Comparison of ENCODE assay signal across 15 cellular contexts in genomic region chr4:36402008-36402758, GRCh38.
"Had no signal": no experiment of that assay in that cellular context is flagged by ENCODE, and none has a peak within 500 bp of the region (broad histone marks: within the 10 kb centered on the region; RNA-seq: fewer than 3 reads in every experiment).

No MANE protein-coding gene starts in this region.

- H3K27ac Mint-ChIP-seq: immature natural killer cell, nephron, progenitor cell of endocrine pancreas had no signal

- H3K4me3 ChIP-seq: cardiac muscle cell, heart left ventricle, right atrium auricular region, SJSA1, tibial artery had no signal

- DNase-seq: activated CD8-positive, alpha-beta memory T cell treated with anti-CD3 and anti-CD28 coated beads, Interleukin-2, amount 50 U/mL, for 48 hours; activated gamma-delta T cell; heart left ventricle; immature natural killer cell; mesendoderm; occipital lobe; tibial artery had no signal

- H3K27me3 Mint-ChIP-seq: progenitor cell of endocrine pancreas had no signal

- ATAC-seq: activated CD4-positive, CD25-positive, alpha-beta regulatory T cell treated with anti-CD3 and anti-CD28 coated beads, Interleukin-2, amount 50 U/mL, for 24 hours; heart left ventricle had no signal

- H3K36me3 Mint-ChIP-seq: immature natural killer cell had no signal

- H3K36me3 ChIP-seq: cardiac muscle cell, heart left ventricle, right atrium auricular region, SJSA1, tibial artery had no signal

- H3K4me1 ChIP-seq: right atrium auricular region, SJSA1, tibial artery had no signal

- FAIRE-seq: frontal cortex, urothelium cell line had no signal

- H3K4me1 Mint-ChIP-seq: immature natural killer cell, nephron had no signal

- H3K27me3 ChIP-seq: cardiac muscle cell, heart left ventricle, right atrium auricular region, SJSA1, tibial artery had no signal

- H3K4me3 Mint-ChIP-seq: immature natural killer cell, nephron had no signal

- H3K9me3 Mint-ChIP-seq: immature natural killer cell, nephron had no signal

- H3K27ac ChIP-seq: cardiac muscle cell, heart left ventricle, right atrium auricular region, SJSA1, tibial artery had no signal
